In the genomic region with DNA sequence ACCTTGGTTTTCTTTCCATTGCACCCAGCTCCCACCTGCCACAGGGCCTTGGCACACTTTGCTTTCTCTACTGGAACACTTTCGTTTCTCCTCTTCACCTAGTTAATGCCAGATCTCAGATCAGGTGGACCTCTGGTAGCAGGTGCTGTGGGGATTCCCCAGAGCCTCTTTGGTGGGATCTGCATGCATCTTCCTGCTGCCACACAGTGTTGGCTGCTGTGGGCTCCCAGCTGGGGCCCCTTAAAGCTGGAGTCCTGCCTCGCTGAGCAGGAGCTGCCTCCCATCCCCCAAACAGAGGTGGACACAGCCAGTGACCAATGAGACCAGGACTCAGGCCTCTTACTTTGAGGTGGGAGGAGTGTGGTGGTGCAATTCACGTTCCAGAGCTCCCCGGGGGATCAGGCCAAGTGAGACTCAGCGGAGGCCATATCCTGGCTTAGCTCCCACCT, we compare ENCODE assay signal across 23 cellular contexts. TPM values are rescaled to one million over a fixed set of nuclear protein-coding genes. Genes with fewer than 3 reads are reported as not detected.
DNase-seq lines count a peak whose midpoint lies in the region; ATAC-seq and TF ChIP-seq lines count a peak whose summit lies in the region.
"Had no signal": no experiment of that assay in that cellular context is flagged by ENCODE, and none has a peak within 500 bp of the region (broad histone marks: within the 10 kb centered on the region; RNA-seq: fewer than 3 reads in every experiment).

No MANE protein-coding gene starts in this region.

- no peak overlapping the region for H3K4me3 ChIP-seq in H7 (ENCODE audit: insufficient read depth, low read depth, low read length)
- H3K4me3 ChIP-seq in fibroblast of villous mesenchyme (ENCODE audit: low read depth, low read length), result no peak overlapping the region
- no peak overlapping the region for H3K4me3 ChIP-seq in neutrophil (ENCODE audit: low read depth in 1 of 2, low read length in 1 of 2)
- H3K4me3 ChIP-seq: breast epithelium, Peyer's patch, SK-N-MC, uterus had no signal

- TF ChIP-seq CTCF in fibroblast of villous mesenchyme (IDR thresholded peaks at IDR 0.05; ENCODE audit: insufficient read depth, low read depth, low read length) (no peak), neutrophil (IDR thresholded peaks at IDR 0.05) (no peak)

- no peaks in the 10 kb centered on the region for H3K9me3 ChIP-seq in T-helper 17 cell (ENCODE audit: control insufficient read depth, low read length, poor library complexity, severe bottlenecking)
- no peaks in the 10 kb centered on the region for H3K9me3 ChIP-seq in neutrophil
- H3K9me3 ChIP-seq: breast epithelium, uterus had no signal

- no peaks in the 10 kb centered on the region for H3K4me1 Mint-ChIP-seq in T-helper 17 cell

- H3K27me3 ChIP-seq in H7 (ENCODE audit: control insufficient read depth, insufficient read depth, low read length) (no peaks in the 10 kb centered on the region), neutrophil (no peaks in the 10 kb centered on the region)
- H3K27me3 ChIP-seq: breast epithelium, Peyer's patch, uterus had no signal

- no peak overlapping the region for H3K4me3 Mint-ChIP-seq in T-helper 17 cell
- H3K4me3 Mint-ChIP-seq: nephron had no signal

- ATAC-seq in T-helper 17 cell (no peak), HG02938 (IDR thresholded peaks at IDR 0.05; ENCODE audit: unreplicated experiment) (no peak), GM21515 (IDR thresholded peaks at IDR 0.05; ENCODE audit: unreplicated experiment) (no peak), GM19452 (IDR thresholded peaks at IDR 0.05; ENCODE audit: unreplicated experiment) (no peak), HG02588 (IDR thresholded peaks at IDR 0.05; ENCODE audit: unreplicated experiment) (no peak)
- ATAC-seq: HCT116 had no signal

- DNase-seq in H7 (peak; percentile 63), T-helper 17 cell (no peak), fibroblast of villous mesenchyme (ENCODE audit: low read depth) (peak; percentile 30)
- DNase-seq: ACHN; activated effector memory CD4-positive, alpha-beta T cell treated with anti-CD3 and anti-CD28 coated beads, Interleukin-2, amount 50 U/mL, for 16 hours; C1 segment of cervical spinal cord; head of caudate nucleus; NCI-H1092 treated with DMSO at 0.1 percent for 48 hours; NCI-H2029; NK-92 treated with Interleukin-12 subunit alpha and Interleukin-12 subunit beta, amount 100 ng/mL, for 24 hours; T-helper 9 cell; uterus had no signal

- H3K36me3 Mint-ChIP-seq in T-helper 17 cell (ENCODE audit: low read depth), result peaks cover 6% of the 10 kb centered on the region

- H3K27ac ChIP-seq in neutrophil, result peak overlapping the region; percentile 97
- H3K27ac ChIP-seq: breast epithelium, Peyer's patch, SK-N-MC, uterus had no signal

- no peaks in the 10 kb centered on the region for H3K36me3 ChIP-seq in H7 (replicated peaks; ENCODE audit: control insufficient read depth, insufficient read depth, low read length)
- H3K36me3 ChIP-seq in neutrophil, result no peaks in the 10 kb centered on the region
- H3K36me3 ChIP-seq: breast epithelium, Peyer's patch, uterus had no signal

- H3K27ac Mint-ChIP-seq in T-helper 17 cell, result peak overlapping the region; percentile 83

- H3K4me1 ChIP-seq in neutrophil (ENCODE audit: control insufficient read depth in 1 of 2, insufficient read depth in 1 of 2, low read depth in 1 of 2, low read length in 1 of 2), result peaks cover 66 to 76% of the 10 kb centered on the region in 2 experiments
- H3K4me1 ChIP-seq: breast epithelium, uterus had no signal

- H3K27me3 Mint-ChIP-seq in T-helper 17 cell, result peaks cover 33% of the 10 kb centered on the region
- H3K27me3 Mint-ChIP-seq: progenitor cell of endocrine pancreas had no signal

RNA-seq across cellular contexts. Expression of gene CEBPB, which starts 28.4 kb away (rescaled TPM):
- 23.5 and 23.6 TPM in 2 replicates for total RNA-seq in H7 (2014; rRNA removed; shearing (Covaris generic))
- total RNA-seq in T-helper 17 cell (10 to 100 TPM; 18.1 to 32.8 TPM), fibroblast of villous mesenchyme (70.4 and 71.5 TPM in 2 replicates)

Comparison
In these comparisons a context has a peak if more than half of its experiments do, and no peak if none do; other contexts are left out.
1. DNase-seq: peak in H7 (single experiment) and fibroblast of villous mesenchyme (single experiment); none in T-helper 17 cell (0 of 3).